Comparison of ENCODE assay signal across 26 cellular contexts in genomic region chr2:145100301-145100700, GRCh38.
"Had no signal": no experiment of that assay in that cellular context is flagged by ENCODE, and none has a peak within 500 bp of the region (broad histone marks: within the 10 kb centered on the region; RNA-seq: fewer than 3 reads in every experiment).

No MANE protein-coding gene starts in this region.

- H3K4me2 ChIP-seq: hepatocyte had no signal

- H3K4me3 ChIP-seq: coronary artery, dorsolateral prefrontal cortex, esophagus squamous epithelium, gastroesophageal sphincter, heart left ventricle, hepatocyte, left lung, lower lobe of right lung had no signal

- FAIRE-seq: colon, endothelial cell of umbilical vein, frontal cortex had no signal

- H3K27me3 ChIP-seq: dorsolateral prefrontal cortex, esophagus squamous epithelium, gastroesophageal sphincter, heart left ventricle, hepatocyte, left lung had no signal

- DNase-seq: dermis blood vessel endothelial cell; dorsolateral prefrontal cortex; effector CD4-positive, alpha-beta T cell; effector memory CD4-positive, alpha-beta T cell; erythroblast; esophagus squamous epithelium; foreskin fibroblast; heart left ventricle; hypothalamus; immature natural killer cell; islet precursor cell; left cardiac atrium; left lung; left ventricle myocardium superior; lower lobe of right lung; mesendoderm; midbrain; naive thymus-derived CD4-positive, alpha-beta T cell had no signal

- H3K9me3 ChIP-seq: esophagus squamous epithelium, gastroesophageal sphincter, heart left ventricle, left lung, lower lobe of right lung had no signal

- H3K4me1 ChIP-seq: esophagus squamous epithelium, gastroesophageal sphincter, lower lobe of right lung had no signal

- H2AFZ ChIP-seq: hepatocyte had no signal

- H3K27ac ChIP-seq: coronary artery, dorsolateral prefrontal cortex, epithelial cell of prostate, esophagus squamous epithelium, gastroesophageal sphincter, heart left ventricle, hepatocyte, left lung, lower lobe of right lung had no signal

- H3K36me3 ChIP-seq: esophagus squamous epithelium, gastroesophageal sphincter, heart left ventricle, left lung, lower lobe of right lung had no signal

- H3K79me2 ChIP-seq: hepatocyte had no signal

- ATAC-seq: esophagus mucosa; gastroesophageal sphincter; heart left ventricle; left cardiac atrium; left lung; left ventricle myocardium superior; lower lobe of right lung; naive thymus-derived CD4-positive, alpha-beta T cell had no signal
